In the genomic region with DNA sequence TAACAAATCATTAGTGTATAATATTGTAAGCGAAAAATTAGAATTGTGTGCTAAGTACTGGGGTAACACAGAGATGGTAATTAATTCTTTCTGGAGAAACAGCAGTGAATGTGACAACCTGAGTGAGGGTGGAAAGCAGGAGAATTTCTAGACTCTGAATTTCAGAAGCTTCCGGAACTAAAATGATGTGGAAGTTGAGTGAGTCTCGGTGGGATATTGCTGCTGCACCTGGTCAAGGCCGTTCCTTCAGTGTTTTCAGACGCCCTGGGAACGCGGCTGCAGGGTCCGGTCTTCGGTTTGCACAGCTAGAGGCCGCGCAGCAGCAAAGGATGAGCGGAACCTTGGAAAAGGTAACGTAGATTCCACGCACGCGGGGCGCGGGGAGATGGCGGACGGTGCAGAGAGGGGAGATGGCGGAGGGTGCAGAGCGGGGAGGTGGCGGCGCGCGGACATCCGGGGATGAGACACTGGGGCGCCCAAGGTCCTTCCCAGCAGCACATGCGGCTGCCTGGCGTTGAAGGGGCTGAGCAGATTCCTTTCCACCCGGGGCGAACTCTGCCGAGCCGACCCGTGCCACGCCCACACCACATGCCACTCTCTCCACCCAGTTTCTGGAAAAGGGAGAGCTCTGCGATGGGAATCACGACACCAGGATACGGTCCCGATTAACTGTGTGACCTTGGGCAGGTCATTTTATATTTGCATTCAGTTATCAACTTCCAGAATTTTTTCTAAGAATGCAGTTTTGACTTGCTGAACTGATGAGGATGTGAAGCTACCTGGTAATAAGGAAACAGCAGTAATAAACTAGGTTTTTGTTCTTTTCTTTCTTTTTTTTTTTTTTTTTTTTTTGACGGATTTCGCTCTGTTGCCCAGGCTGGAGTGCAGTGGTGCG, we compare ENCODE assay signal across 1 cellular context.
TF ChIP-seq lines count a peak whose summit lies in the region.

MRPL48 (plus strand) TSS at position 232 of the 895 bp plus-strand sequence; CDS start at position 330, 98 bp downstream.

TF ChIP-seq in K562, 482 proteins besides CTCF, POLR2A, EP300 and RAD21 (continued from another document and continues in another):
- TF ChIP-seq FOSL1 (tag; conservative IDR thresholded peaks at IDR 0.05) (peak; percentile 46; the same call in 1 of the 2 replicates), ETS2 (tag; IDR thresholded peaks at IDR 0.05; ENCODE audit: borderline replicate concordance, poor library complexity, severe bottlenecking) (no peak), SAFB (IDR thresholded peaks at IDR 0.05; ENCODE audit: borderline replicate concordance, low read depth, low read length) (peak; percentile 66; the same call in 1 of the 2 replicates), ZSCAN32 (CRISPR knock-in tag; IDR thresholded peaks at IDR 0.05) (no peak), ZC3H11A (IDR thresholded peaks at IDR 0.05; ENCODE audit: low read depth, low read length) (no peak; the same call in none of the 2 replicates), HDAC2 (IDR thresholded peaks at IDR 0.05) (peak; percentile 77), ZNF609 (CRISPR knock-in tag; IDR thresholded peaks at IDR 0.05; ENCODE audit: borderline replicate concordance) (no peak), ETS1 (conservative IDR thresholded peaks at IDR 0.05; ENCODE audit: control insufficient read depth, low read depth, low read length) (peak; percentile 39; the same call in 1 of the 2 replicates), GATA2 (CRISPR knock-in tag; IDR thresholded peaks at IDR 0.05) (no peak), SETDB1 (IDR thresholded peaks at IDR 0.05; ENCODE audit: low read length) (no peak), ZNF407 (IDR thresholded peaks at IDR 0.05; ENCODE audit: low read depth) (no peak), ARID1B (IDR thresholded peaks at IDR 0.05) (peak; percentile 50), NR4A1 (CRISPR knock-in tag; IDR thresholded peaks at IDR 0.05) (no peak), NR4A1 (tag; IDR thresholded peaks at IDR 0.05) (peak; percentile 75; the same call in 1 of the 2 replicates), ZNF165 (CRISPR knock-in tag; IDR thresholded peaks at IDR 0.05; ENCODE audit: borderline replicate concordance) (no peak), CCAR2 (IDR thresholded peaks at IDR 0.05; ENCODE audit: low read depth, low read length) (no peak), TAF1 (IDR thresholded peaks at IDR 0.05; ENCODE audit: control insufficient read depth, extremely low read depth, insufficient read depth, low read length, severe bottlenecking) (peak; percentile 93), MBD2 (IDR thresholded peaks at IDR 0.05; ENCODE audit: borderline replicate concordance, low read depth) (peak; percentile 62), CBX5 (IDR thresholded peaks at IDR 0.05; ENCODE audit: borderline replicate concordance, low read depth) (no peak), ZNF143 (CRISPR knock-in tag; IDR thresholded peaks at IDR 0.05) (peak; percentile 79), POLR2AphosphoS5 (IDR thresholded peaks at IDR 0.05; ENCODE audit: control insufficient read depth, insufficient read depth, low read depth, low read length) (peak; percentile 89), BDP1 (IDR thresholded peaks at IDR 0.05; ENCODE audit: insufficient read depth, insufficient read length) (no peak), ILF3 (IDR thresholded peaks at IDR 0.05; ENCODE audit: borderline replicate concordance) (0 out of 2 replicates have a peak, but pooled peaks have one; percentile 78), HDAC1 (IDR thresholded peaks at IDR 0.05) (peak in 1 of 2 experiments; percentile 84; a peak in 2 of 4 replicates)
- TF ChIP-seq, protein P1, sequence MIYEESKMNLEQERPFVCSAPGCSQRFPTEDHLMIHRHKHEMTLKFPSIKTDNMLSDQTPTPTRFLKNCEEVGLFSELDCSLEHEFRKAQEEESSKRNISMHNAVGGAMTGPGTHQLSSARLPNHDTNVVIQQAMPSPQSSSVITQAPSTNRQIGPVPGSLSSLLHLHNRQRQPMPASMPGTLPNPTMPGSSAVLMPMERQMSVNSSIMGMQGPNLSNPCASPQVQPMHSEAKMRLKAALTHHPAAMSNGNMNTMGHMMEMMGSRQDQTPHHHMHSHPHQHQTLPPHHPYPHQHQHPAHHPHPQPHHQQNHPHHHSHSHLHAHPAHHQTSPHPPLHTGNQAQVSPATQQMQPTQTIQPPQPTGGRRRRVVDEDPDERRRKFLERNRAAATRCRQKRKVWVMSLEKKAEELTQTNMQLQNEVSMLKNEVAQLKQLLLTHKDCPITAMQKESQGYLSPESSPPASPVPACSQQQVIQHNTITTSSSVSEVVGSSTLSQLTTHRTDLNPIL (CRISPR knock-in tag; IDR thresholded peaks at IDR 0.05), result no peak
- TF ChIP-seq, protein P2, sequence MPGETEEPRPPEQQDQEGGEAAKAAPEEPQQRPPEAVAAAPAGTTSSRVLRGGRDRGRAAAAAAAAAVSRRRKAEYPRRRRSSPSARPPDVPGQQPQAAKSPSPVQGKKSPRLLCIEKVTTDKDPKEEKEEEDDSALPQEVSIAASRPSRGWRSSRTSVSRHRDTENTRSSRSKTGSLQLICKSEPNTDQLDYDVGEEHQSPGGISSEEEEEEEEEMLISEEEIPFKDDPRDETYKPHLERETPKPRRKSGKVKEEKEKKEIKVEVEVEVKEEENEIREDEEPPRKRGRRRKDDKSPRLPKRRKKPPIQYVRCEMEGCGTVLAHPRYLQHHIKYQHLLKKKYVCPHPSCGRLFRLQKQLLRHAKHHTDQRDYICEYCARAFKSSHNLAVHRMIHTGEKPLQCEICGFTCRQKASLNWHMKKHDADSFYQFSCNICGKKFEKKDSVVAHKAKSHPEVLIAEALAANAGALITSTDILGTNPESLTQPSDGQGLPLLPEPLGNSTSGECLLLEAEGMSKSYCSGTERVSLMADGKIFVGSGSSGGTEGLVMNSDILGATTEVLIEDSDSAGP (CRISPR knock-in tag; IDR thresholded peaks at IDR 0.05), result no peak
- TF ChIP-seq, protein P3, sequence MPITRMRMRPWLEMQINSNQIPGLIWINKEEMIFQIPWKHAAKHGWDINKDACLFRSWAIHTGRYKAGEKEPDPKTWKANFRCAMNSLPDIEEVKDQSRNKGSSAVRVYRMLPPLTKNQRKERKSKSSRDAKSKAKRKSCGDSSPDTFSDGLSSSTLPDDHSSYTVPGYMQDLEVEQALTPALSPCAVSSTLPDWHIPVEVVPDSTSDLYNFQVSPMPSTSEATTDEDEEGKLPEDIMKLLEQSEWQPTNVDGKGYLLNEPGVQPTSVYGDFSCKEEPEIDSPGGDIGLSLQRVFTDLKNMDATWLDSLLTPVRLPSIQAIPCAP (CRISPR knock-in tag; IDR thresholded peaks at IDR 0.05; ENCODE audit: borderline replicate concordance), result no peak
- TF ChIP-seq, protein P4, sequence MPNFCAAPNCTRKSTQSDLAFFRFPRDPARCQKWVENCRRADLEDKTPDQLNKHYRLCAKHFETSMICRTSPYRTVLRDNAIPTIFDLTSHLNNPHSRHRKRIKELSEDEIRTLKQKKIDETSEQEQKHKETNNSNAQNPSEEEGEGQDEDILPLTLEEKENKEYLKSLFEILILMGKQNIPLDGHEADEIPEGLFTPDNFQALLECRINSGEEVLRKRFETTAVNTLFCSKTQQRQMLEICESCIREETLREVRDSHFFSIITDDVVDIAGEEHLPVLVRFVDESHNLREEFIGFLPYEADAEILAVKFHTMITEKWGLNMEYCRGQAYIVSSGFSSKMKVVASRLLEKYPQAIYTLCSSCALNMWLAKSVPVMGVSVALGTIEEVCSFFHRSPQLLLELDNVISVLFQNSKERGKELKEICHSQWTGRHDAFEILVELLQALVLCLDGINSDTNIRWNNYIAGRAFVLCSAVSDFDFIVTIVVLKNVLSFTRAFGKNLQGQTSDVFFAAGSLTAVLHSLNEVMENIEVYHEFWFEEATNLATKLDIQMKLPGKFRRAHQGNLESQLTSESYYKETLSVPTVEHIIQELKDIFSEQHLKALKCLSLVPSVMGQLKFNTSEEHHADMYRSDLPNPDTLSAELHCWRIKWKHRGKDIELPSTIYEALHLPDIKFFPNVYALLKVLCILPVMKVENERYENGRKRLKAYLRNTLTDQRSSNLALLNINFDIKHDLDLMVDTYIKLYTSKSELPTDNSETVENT (CRISPR knock-in tag; IDR thresholded peaks at IDR 0.05), result peak; percentile 78
- TF ChIP-seq, protein P5, sequence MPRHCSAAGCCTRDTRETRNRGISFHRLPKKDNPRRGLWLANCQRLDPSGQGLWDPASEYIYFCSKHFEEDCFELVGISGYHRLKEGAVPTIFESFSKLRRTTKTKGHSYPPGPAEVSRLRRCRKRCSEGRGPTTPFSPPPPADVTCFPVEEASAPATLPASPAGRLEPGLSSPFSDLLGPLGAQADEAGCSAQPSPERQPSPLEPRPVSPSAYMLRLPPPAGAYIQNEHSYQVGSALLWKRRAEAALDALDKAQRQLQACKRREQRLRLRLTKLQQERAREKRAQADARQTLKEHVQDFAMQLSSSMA (CRISPR knock-in tag; IDR thresholded peaks at IDR 0.05), result peak; percentile 94
